9 cellular contexts compared by ENCODE assay signal in the genomic region with DNA sequence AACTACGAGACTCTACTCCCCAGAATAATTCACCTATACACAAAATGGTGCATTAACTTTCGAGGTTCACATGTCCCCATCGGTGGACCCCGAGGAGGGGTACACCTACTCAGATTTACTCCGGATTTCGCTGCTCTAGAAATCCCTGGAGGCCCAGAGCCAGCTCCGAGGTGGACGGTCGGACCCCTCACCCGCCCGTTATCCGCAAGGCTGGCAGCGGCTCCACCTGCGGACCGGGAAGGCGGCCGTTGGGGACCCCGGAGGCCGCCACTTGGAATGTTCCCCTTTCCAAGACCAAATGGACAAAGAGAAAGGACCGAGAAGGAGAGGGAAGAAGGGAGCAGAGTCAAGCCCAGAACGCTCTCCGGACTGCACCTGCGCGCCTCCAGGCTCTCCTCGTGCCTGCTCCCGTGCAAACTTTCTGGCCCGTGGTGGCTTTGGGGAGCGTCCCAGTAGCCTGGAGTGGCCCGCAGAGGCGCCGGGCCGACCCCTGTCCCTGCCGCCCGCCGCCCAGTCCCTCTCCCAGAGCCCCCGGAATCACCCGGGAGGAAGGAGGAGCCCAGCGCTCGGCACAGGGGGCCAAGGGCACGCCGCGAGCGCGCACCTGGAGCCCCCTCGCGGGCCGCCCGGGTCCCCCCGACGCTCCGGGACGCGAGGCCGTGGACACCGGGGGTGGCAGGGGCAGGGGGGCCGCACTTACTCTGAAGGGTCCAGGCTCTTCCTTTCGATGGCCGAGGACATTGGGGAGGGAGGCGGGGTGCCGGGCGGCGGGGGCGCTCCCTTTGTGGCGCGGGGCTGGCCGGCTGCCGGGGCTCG. TPM values are rescaled to one million over a fixed set of nuclear protein-coding genes. Genes with fewer than 3 reads are reported as not detected.
A peak's percentile ranks its signal among the peaks of the same experiment; 100 is the strongest.
DNase-seq lines count a peak whose midpoint lies in the region; ATAC-seq and TF ChIP-seq lines count a peak whose summit lies in the region.
"Had no signal": no experiment of that assay in that cellular context is flagged by ENCODE, and none has a peak within 500 bp of the region (broad histone marks: within the 10 kb centered on the region; RNA-seq: fewer than 3 reads in every experiment).

No MANE protein-coding gene starts in this region.

- no peaks in the 10 kb centered on the region for H3K79me2 ChIP-seq in hepatocyte

- peak overlapping the region; percentile 59 for H3K27ac ChIP-seq in hepatocyte
- H3K27ac ChIP-seq in skin epidermis = peak overlapping the region; percentile 34 to 90 (median 83)

- H3K4me3 ChIP-seq in hepatocyte = peak overlapping the region; percentile 64
- peak overlapping the region; percentile 41 to 66 (median 51) for H3K4me3 ChIP-seq in skin epidermis

- H3K27me3 ChIP-seq in hepatocyte = peaks cover 86% of the 10 kb centered on the region

- H2AFZ ChIP-seq in hepatocyte = peak overlapping the region; percentile 22

- peak overlapping the region; percentile 94 for H3K4me2 ChIP-seq in hepatocyte

- H3K4me1 ChIP-seq in hepatocyte (ENCODE audit: insufficient read depth) = peaks cover 19% of the 10 kb centered on the region

- no peak for DNase-seq in activated T-cell treated with anti-CD3 and anti-CD28 coated beads, Interleukin-2, amount 50 U/mL, for 4 hours
- DNase-seq in activated T-cell treated with anti-CD3 and anti-CD28 coated beads, Interleukin-2, amount 50 U/mL, for 48 hours = no peak
- peak; percentile 33 for DNase-seq in SW480 (ENCODE audit: low spot score)
- DNase-seq in hepatocyte (ENCODE audit: low spot score) = peak; percentile 28
- DNase-seq in kidney glomerular epithelial cell (lab: John Stamatoyannopoulos, UW) = no peak
- no peak for DNase-seq in SHP77 treated with DMSO at 0.1 percent for 48 hours (lab: John Stamatoyannopoulos, UW)
- DNase-seq: DND-41 had no signal

- H3K9me3 ChIP-seq in hepatocyte (ENCODE audit: low read depth) = no peaks in the 10 kb centered on the region

- H4K20me1 ChIP-seq in hepatocyte (ENCODE audit: insufficient read depth, poor library complexity, severe bottlenecking) = no peaks in the 10 kb centered on the region

- peaks cover 75% of the 10 kb centered on the region for H3K27me3 Mint-ChIP-seq in activated T-cell treated with anti-CD3 and anti-CD28 coated beads, Interleukin-2, amount 50 U/mL, for 4 hours (ENCODE audit: low read depth)

- no peaks in the 10 kb centered on the region for H3K9me2 ChIP-seq in hepatocyte (replicated peaks; ENCODE audit: insufficient read depth)

- H3K9me3 Mint-ChIP-seq in activated T-cell treated with anti-CD3 and anti-CD28 coated beads, Interleukin-2, amount 50 U/mL, for 4 hours = no peaks in the 10 kb centered on the region

- TF ChIP-seq CTCF in hepatocyte (IDR thresholded peaks at IDR 0.05; ENCODE audit: poor library complexity) = no peak

- H3K4me1 Mint-ChIP-seq in activated T-cell treated with anti-CD3 and anti-CD28 coated beads, Interleukin-2, amount 50 U/mL, for 4 hours (ENCODE audit: low read depth) = peaks cover 17% of the 10 kb centered on the region

- peak overlapping the region; percentile 55 for H3K4me3 Mint-ChIP-seq in activated T-cell treated with anti-CD3 and anti-CD28 coated beads, Interleukin-2, amount 50 U/mL, for 4 hours

- no peaks in the 10 kb centered on the region for H3K36me3 ChIP-seq in hepatocyte (replicated peaks; ENCODE audit: insufficient read depth, low read depth)

- no peaks in the 10 kb centered on the region for H3K36me3 Mint-ChIP-seq in activated T-cell treated with anti-CD3 and anti-CD28 coated beads, Interleukin-2, amount 50 U/mL, for 4 hours (ENCODE audit: insufficient read depth)

- peak; percentile 1 to 11 for ATAC-seq in activated T-cell treated with anti-CD3 and anti-CD28 coated beads, Interleukin-2, amount 50 U/mL, for 4 hours
- ATAC-seq in HG03469 (IDR thresholded peaks at IDR 0.05; ENCODE audit: unreplicated experiment) = no peak

- 2% methylated on average over 31 of the region's 68 CpGs for WGBS in hepatocyte (ENCODE audit: low lambda C conversion rate, missing lambda C conversion rate)

RNA-seq across cellular contexts. Expression of a gene that starts 23.0 kb away (rescaled TPM):
- total RNA-seq in activated T-cell treated with anti-CD3 and anti-CD28 coated beads, Interleukin-2, amount 50 U/mL, for 4 hours = under 1 TPM; 0.18 to 0.57 (median 0.38) TPM
- total RNA-seq in hepatocyte = 2.5 and 4.9 TPM in 2 replicates
- polyA plus RNA-seq in hepatocyte = 4.9 and 5.5 TPM in 2 replicates

Comparison
In these comparisons a context has a peak if more than half of its experiments do, and no peak if none do; other contexts are left out.
1. DNase-seq: peak in SW480 (single experiment) and hepatocyte (single experiment); none in activated T-cell treated with anti-CD3 and anti-CD28 coated beads, Interleukin-2, amount 50 U/mL, for 4 hours (single experiment), activated T-cell treated with anti-CD3 and anti-CD28 coated beads, Interleukin-2, amount 50 U/mL, for 48 hours (0 of 2), kidney glomerular epithelial cell (single experiment) and SHP77 treated with DMSO at 0.1 percent for 48 hours (single experiment).